ENCODE assay signal across 9 cellular contexts in genomic region chr2:134154269-134154668, GRCh38.
DNase-seq lines count a peak whose midpoint lies in the region; ATAC-seq and TF ChIP-seq lines count a peak whose summit lies in the region.
"Had no signal": no experiment of that assay in that cellular context is flagged by ENCODE, and none has a peak within 500 bp of the region (broad histone marks: within the 10 kb centered on the region; RNA-seq: fewer than 3 reads in every experiment).

No MANE protein-coding gene starts in this region.

- no peaks in the 10 kb centered on the region for H3K36me3 ChIP-seq in Karpas-422 (ENCODE audit: insufficient read depth, low read length)

- no peak overlapping the region for H3K27ac ChIP-seq in Karpas-422 (ENCODE audit: low read length)

- H3K9me3 ChIP-seq in Karpas-422 (ENCODE audit: low read length) = no peaks in the 10 kb centered on the region

- DNase-seq in GM12864 (ENCODE audit: low read depth) = peak; percentile 65
- peak; percentile 55 for DNase-seq in dermis blood vessel endothelial cell
- no peak for DNase-seq in CD14-positive monocyte (ENCODE audit: low spot score)
- DNase-seq in activated T-cell treated with anti-CD3 and anti-CD28 coated beads, Interleukin-2, amount 50 U/mL, for 1 hour = no peak
- no peak for DNase-seq in activated T-helper 2 cell treated with anti-CD3 and anti-CD28 coated beads, Interferon-gamma antibody, Interleukin-2, Interleukin-4, amounts not matched to agents 10 μg/mL and 5 μg/mL and 100 μg/mL, durations not matched to agents 14 hours and 24 hours and 36 hours (ENCODE audit: low spot score)
- DNase-seq in Karpas-422 = no peak
- DNase-seq: dorsolateral prefrontal cortex had no signal

- intact Hi-C loops in CD14-positive monocyte (cut with micrococcal nuclease) = no loop called here
- intact Hi-C loops in activated T-helper 2 cell treated with anti-CD3 and anti-CD28 coated beads, Interferon-gamma antibody, Interleukin-2, Interleukin-4, amounts not matched to agents 10 μg/mL and 5 μg/mL and 100 μg/mL, durations not matched to agents 14 hours and 24 hours and 36 hours (cut with micrococcal nuclease) = no loop called here

- H3K9me2 ChIP-seq in Karpas-422 (replicated peaks; ENCODE audit: insufficient read depth, low read length) = no peaks in the 10 kb centered on the region; the same call in 1 of the 2 replicates

- H3K9ac ChIP-seq in Karpas-422 (ENCODE audit: low read length) = no peak overlapping the region

- H2AFZ ChIP-seq in Karpas-422 (ENCODE audit: low read length) = no peak overlapping the region

- H3K4me3 ChIP-seq in GM12864 (ENCODE audit: low read depth, low read length) (no peak overlapping the region), Karpas-422 (ENCODE audit: low read length) (no peak overlapping the region)
- H3K4me3 ChIP-seq: dorsolateral prefrontal cortex had no signal

- no peaks in the 10 kb centered on the region for H3K27me3 Mint-ChIP-seq in CD14-positive monocyte (ENCODE audit: low read depth in 3 of 3)
- H3K27me3 Mint-ChIP-seq in activated T-helper 2 cell treated with anti-CD3 and anti-CD28 coated beads, Interferon-gamma antibody, Interleukin-2, Interleukin-4, amounts not matched to agents 10 μg/mL and 5 μg/mL and 100 μg/mL, durations not matched to agents 14 hours and 24 hours and 36 hours (ENCODE audit: low read depth) = no peaks in the 10 kb centered on the region

- H3K4me1 Mint-ChIP-seq in CD14-positive monocyte = peaks cover 55% of the 10 kb centered on the region
- H3K4me1 Mint-ChIP-seq in activated T-helper 2 cell treated with anti-CD3 and anti-CD28 coated beads, Interferon-gamma antibody, Interleukin-2, Interleukin-4, amounts not matched to agents 10 μg/mL and 5 μg/mL and 100 μg/mL, durations not matched to agents 14 hours and 24 hours and 36 hours (ENCODE audit: low read depth) = no peaks in the 10 kb centered on the region

- peaks cover 62% of the 10 kb centered on the region for H4K20me1 ChIP-seq in Karpas-422 (ENCODE audit: insufficient read depth, low read depth, low read length)

- peak overlapping the region in 1 of 2 donors; percentile 50 for H3K4me3 Mint-ChIP-seq in CD14-positive monocyte
- H3K4me3 Mint-ChIP-seq in activated T-helper 2 cell treated with anti-CD3 and anti-CD28 coated beads, Interferon-gamma antibody, Interleukin-2, Interleukin-4, amounts not matched to agents 10 μg/mL and 5 μg/mL and 100 μg/mL, durations not matched to agents 14 hours and 24 hours and 36 hours (ENCODE audit: low read depth) = no peak overlapping the region

- H3K27me3 ChIP-seq in Karpas-422 (ENCODE audit: low read length) = peaks cover 3% of the 10 kb centered on the region; the same call in 1 of the 2 replicates
- H3K27me3 ChIP-seq: dorsolateral prefrontal cortex had no signal

- peaks cover 0 to 9% (median 3%) of the 10 kb centered on the region in 7 donors for H3K9me3 Mint-ChIP-seq in CD14-positive monocyte
- H3K9me3 Mint-ChIP-seq in activated T-helper 2 cell treated with anti-CD3 and anti-CD28 coated beads, Interferon-gamma antibody, Interleukin-2, Interleukin-4, amounts not matched to agents 10 μg/mL and 5 μg/mL and 100 μg/mL, durations not matched to agents 14 hours and 24 hours and 36 hours = no peaks in the 10 kb centered on the region

- no peak overlapping the region for H3K4me2 ChIP-seq in Karpas-422 (ENCODE audit: low read depth, low read length, poor library complexity, severe bottlenecking)

- H3K36me3 Mint-ChIP-seq in CD14-positive monocyte = peaks cover 16 to 18% of the 10 kb centered on the region in 2 donors
- H3K36me3 Mint-ChIP-seq in activated T-helper 2 cell treated with anti-CD3 and anti-CD28 coated beads, Interferon-gamma antibody, Interleukin-2, Interleukin-4, amounts not matched to agents 10 μg/mL and 5 μg/mL and 100 μg/mL, durations not matched to agents 14 hours and 24 hours and 36 hours (ENCODE audit: low read depth) = no peaks in the 10 kb centered on the region

- no peak for TF ChIP-seq CTCF in GM12864 (IDR thresholded peaks at IDR 0.05; ENCODE audit: low read depth, low read length, missing control alignments)
- TF ChIP-seq CTCF in CD14-positive monocyte (IDR thresholded peaks at IDR 0.05) = no peak

- peaks cover 32% of the 10 kb centered on the region for H3K4me1 ChIP-seq in Karpas-422 (ENCODE audit: low read length)

- ATAC-seq in GM21390 (IDR thresholded peaks at IDR 0.05; ENCODE audit: unreplicated experiment) (peak; percentile 73), HG03196 (IDR thresholded peaks at IDR 0.05; ENCODE audit: unreplicated experiment) (peak; percentile 60)

- peak overlapping the region in 2 of 7 donors; percentile 12 to 63 for H3K27ac Mint-ChIP-seq in CD14-positive monocyte
- H3K27ac Mint-ChIP-seq in activated T-helper 2 cell treated with anti-CD3 and anti-CD28 coated beads, Interferon-gamma antibody, Interleukin-2, Interleukin-4, amounts not matched to agents 10 μg/mL and 5 μg/mL and 100 μg/mL, durations not matched to agents 14 hours and 24 hours and 36 hours = no peak overlapping the region

- no peaks in the 10 kb centered on the region for H3K79me2 ChIP-seq in Karpas-422 (ENCODE audit: low read length)

Comparison
In these comparisons a context has a peak if more than half of its experiments do, and no peak if none do; other contexts are left out.
1. DNase-seq: peak in GM12864 (single experiment) and dermis blood vessel endothelial cell (single experiment); none in CD14-positive monocyte (single experiment), activated T-cell treated with anti-CD3 and anti-CD28 coated beads, Interleukin-2, amount 50 U/mL, for 1 hour (single experiment), activated T-helper 2 cell treated with anti-CD3 and anti-CD28 coated beads, Interferon-gamma antibody, Interleukin-2, Interleukin-4, amounts not matched to agents 10 μg/mL and 5 μg/mL and 100 μg/mL, durations not matched to agents 14 hours and 24 hours and 36 hours (single experiment) and Karpas-422 (single experiment).